In genomic region chr10:98168766-98169165, GRCh38 we compare ENCODE assay signal across 29 cellular contexts. TPM values are rescaled to one million over a fixed set of nuclear protein-coding genes. Genes with fewer than 3 reads are reported as not detected.
DNase-seq lines count a peak whose midpoint lies in the region; ATAC-seq and TF ChIP-seq lines count a peak whose summit lies in the region.
"Had no signal": no experiment of that assay in that cellular context is flagged by ENCODE, and none has a peak within 500 bp of the region (broad histone marks: within the 10 kb centered on the region; RNA-seq: fewer than 3 reads in every experiment).

No MANE protein-coding gene starts in this region.

- peaks cover 49% of the 10 kb centered on the region for H3K36me3 ChIP-seq in BLaER1
- H3K36me3 ChIP-seq in HUES64 (ENCODE audit: insufficient read depth, low read length) = peaks cover 24% of the 10 kb centered on the region
- H3K36me3 ChIP-seq in spleen = peaks cover 0 to 86% (median 21%) of the 10 kb centered on the region in 6 donors
- H3K36me3 ChIP-seq: breast epithelium had no signal

- H3K27me3 ChIP-seq in BLaER1 (no peaks in the 10 kb centered on the region), HUES64 (ENCODE audit: insufficient read depth, low read length) (no peaks in the 10 kb centered on the region), spleen (replicated peaks in 1 of 7) (no peaks in the 10 kb centered on the region)
- H3K27me3 ChIP-seq: breast epithelium had no signal

- H3K27me3 Mint-ChIP-seq in activated B cell treated with CpG ODN at 0.5 μM for 24 hours = no peaks in the 10 kb centered on the region
- no peaks in the 10 kb centered on the region for H3K27me3 Mint-ChIP-seq in memory B cell
- H3K27me3 Mint-ChIP-seq in endothelial cell (ENCODE audit: unreplicated experiment) = no peaks in the 10 kb centered on the region
- H3K27me3 Mint-ChIP-seq: activated CD4-positive, alpha-beta T cell treated with anti-CD3 and anti-CD28 coated beads for 36 hours; activated naive CD4-positive, alpha-beta T cell treated with anti-CD3 and anti-CD28 coated beads, Interleukin-2, amount 50 U/mL, for 24 hours; IgD-negative memory B cell; stimulated activated naive CD8-positive, alpha-beta T cell treated with anti-CD3 and anti-CD28 coated beads, Interleukin-15, Interleukin-2, amounts not matched to agents 100 ng/mL and 50 ng/mL, for 24 hours had no signal

- H3K4me3 ChIP-seq in BLaER1 = peak overlapping the region; percentile 43; the same call in 1 of the 2 replicates
- peak overlapping the region; percentile 10; the same call in 1 of the 2 replicates for H3K4me3 ChIP-seq in HUES64 (ENCODE audit: low read length)
- H3K4me3 ChIP-seq in spleen = no peak overlapping the region
- H3K4me3 ChIP-seq: A549, breast epithelium, left ventricle myocardium inferior, SK-N-MC, thoracic aorta had no signal

- H3K4me1 ChIP-seq in BLaER1 (peaks cover 96% of the 10 kb centered on the region), HUES64 (ENCODE audit: insufficient read depth, low read length) (peaks cover 51% of the 10 kb centered on the region), spleen (peaks cover 3 to 43% (median 27%) of the 10 kb centered on the region in 6 donors)
- H3K4me1 ChIP-seq: A549 had no signal

- DNase-seq in activated B cell treated with CpG ODN at 0.5 μM for 24 hours (no peak), memory B cell (ENCODE audit: low spot score in 2 of 2) (no peak), endothelial cell (ENCODE audit: low spot score) (no peak), spleen (no peak)
- DNase-seq: activated CD4-positive, alpha-beta T cell treated with anti-CD3 and anti-CD28 coated beads for 36 hours; activated T-cell treated with anti-CD3 and anti-CD28 coated beads for 4 hours; anterior cingulate cortex; DMS 273 treated with DMSO at 0.1 percent for 48 hours; EL; islet precursor cell; left ventricle myocardium inferior; NCI-H1048; NCI-H187; NCI-H510A treated with DMSO at 0.1 percent for 48 hours; PC-3; right cardiac atrium; stimulated activated CD4-positive, alpha-beta T cell treated with anti-CD3 and anti-CD28 coated beads, Interleukin-2, amount 100 ng/mL, for 24 hours had no signal

- TF ChIP-seq CTCF in activated B cell treated with CpG ODN at 0.5 μM for 24 hours (IDR thresholded peaks at IDR 0.05) (no peak), endothelial cell (IDR thresholded peaks at IDR 0.05; ENCODE audit: unreplicated experiment) (no peak), spleen (IDR thresholded peaks at IDR 0.05 in 8 of 11, conservative IDR thresholded peaks at IDR 0.05 in 3 of 11) (no peak)

- intact Hi-C loops in activated B cell treated with CpG ODN at 0.5 μM for 24 hours (cut with micrococcal nuclease) = loop anchor here (2.0 kb wide), 1 partner anchor 34 kb away; the partner anchor contains the start of gene R3HCC1L
- intact Hi-C loops in spleen (cut with DNase I; ENCODE audit: low total_unique reads) = loop anchor here (10.0 kb wide), 1 partner anchor 146 kb away; no protein-coding TSS in a partner anchor

- H3K9me3 ChIP-seq in BLaER1 (no peaks in the 10 kb centered on the region; the same call in 1 of the 2 replicates), HUES64 (ENCODE audit: insufficient read depth, low read depth, low read length) (no peaks in the 10 kb centered on the region), spleen (no peaks in the 10 kb centered on the region)
- H3K9me3 ChIP-seq: A549, breast epithelium, left ventricle myocardium inferior, thoracic aorta had no signal

- H3K36me3 Mint-ChIP-seq in activated B cell treated with CpG ODN at 0.5 μM for 24 hours (ENCODE audit: low read depth) = peaks cover 48% of the 10 kb centered on the region
- peaks cover 31% of the 10 kb centered on the region for H3K36me3 Mint-ChIP-seq in memory B cell
- H3K36me3 Mint-ChIP-seq in endothelial cell (ENCODE audit: low read depth, unreplicated experiment) = peaks cover 5% of the 10 kb centered on the region

- peak overlapping the region; percentile 72 for H3K4me2 ChIP-seq in BLaER1
- H3K4me2 ChIP-seq: A549 had no signal

- 76% methylated on average over 3 of the region's 3 CpGs for WGBS in HUES64
- WGBS in spleen, 5 donors = 70 to 80% (median 77%) methylated on average over 3 of the region's 3 CpGs

- no peaks in the 10 kb centered on the region for H4K20me1 ChIP-seq in BLaER1

- peak overlapping the region; percentile 37 for H3K4me3 Mint-ChIP-seq in activated B cell treated with CpG ODN at 0.5 μM for 24 hours
- H3K4me3 Mint-ChIP-seq in memory B cell = peak overlapping the region; percentile 50
- no peak overlapping the region for H3K4me3 Mint-ChIP-seq in endothelial cell (ENCODE audit: unreplicated experiment)
- H3K4me3 Mint-ChIP-seq: activated CD4-positive, alpha-beta T cell treated with anti-CD3 and anti-CD28 coated beads for 36 hours; activated naive CD4-positive, alpha-beta T cell treated with anti-CD3 and anti-CD28 coated beads, Interleukin-2, amount 50 U/mL, for 24 hours; stimulated activated naive CD8-positive, alpha-beta T cell treated with anti-CD3 and anti-CD28 coated beads, Interleukin-15, Interleukin-2, amounts not matched to agents 100 ng/mL and 50 ng/mL, for 24 hours had no signal

- H3K9ac ChIP-seq in BLaER1 (peak overlapping the region; percentile 60; the same call in 1 of the 2 replicates), HUES64 (ENCODE audit: low read depth, low read length) (peak overlapping the region; percentile 21; the same call in 1 of the 2 replicates)

- TF ChIP-seq POLR2A in spleen (IDR thresholded peaks at IDR 0.05) = no peak

- H3K9me3 Mint-ChIP-seq in activated B cell treated with CpG ODN at 0.5 μM for 24 hours (no peaks in the 10 kb centered on the region), memory B cell (no peaks in the 10 kb centered on the region), endothelial cell (ENCODE audit: unreplicated experiment) (no peaks in the 10 kb centered on the region)
- H3K9me3 Mint-ChIP-seq: activated naive CD4-positive, alpha-beta T cell treated with anti-CD3 and anti-CD28 coated beads, Interleukin-2, amount 50 U/mL, for 24 hours; IgD-negative memory B cell; stimulated activated naive CD8-positive, alpha-beta T cell treated with anti-CD3 and anti-CD28 coated beads, Interleukin-15, Interleukin-2, amounts not matched to agents 100 ng/mL and 50 ng/mL, for 24 hours had no signal

- H3K4me1 Mint-ChIP-seq in activated B cell treated with CpG ODN at 0.5 μM for 24 hours = peaks cover 39% of the 10 kb centered on the region
- H3K4me1 Mint-ChIP-seq in memory B cell = peaks cover 26% of the 10 kb centered on the region
- H3K4me1 Mint-ChIP-seq in endothelial cell (ENCODE audit: unreplicated experiment) = peaks cover 4% of the 10 kb centered on the region

- H3K27ac Mint-ChIP-seq in activated B cell treated with CpG ODN at 0.5 μM for 24 hours (peak overlapping the region; percentile 19), memory B cell (no peak overlapping the region), endothelial cell (ENCODE audit: unreplicated experiment) (no peak overlapping the region)
- H3K27ac Mint-ChIP-seq: activated CD4-positive, alpha-beta T cell treated with anti-CD3 and anti-CD28 coated beads for 36 hours; activated naive CD4-positive, alpha-beta T cell treated with anti-CD3 and anti-CD28 coated beads, Interleukin-2, amount 50 U/mL, for 24 hours; IgD-negative memory B cell; stimulated activated naive CD8-positive, alpha-beta T cell treated with anti-CD3 and anti-CD28 coated beads, Interleukin-15, Interleukin-2, amounts not matched to agents 100 ng/mL and 50 ng/mL, for 24 hours had no signal

- CTCF ChIA-PET in activated B cell treated with CpG ODN at 0.5 μM for 24 hours (lab: Charles Lee) = interaction anchor here (0.9 to 1.4 kb wide), 2 partner anchors 141 to 254 kb away, joined by 3 to 4 read pairs; no protein-coding TSS in a partner anchor

- POLR2A ChIA-PET in activated B cell treated with CpG ODN at 0.5 μM for 24 hours (lab: Charles Lee) = interaction anchor here (1.0 kb wide), 1 partner anchor 34 kb away, joined by 5 read pairs; the partner anchor contains the start of gene R3HCC1L

- peak overlapping the region; percentile 89 for H3K27ac ChIP-seq in BLaER1
- H3K27ac ChIP-seq in HUES64 (ENCODE audit: low read depth, low read length) = peak overlapping the region; percentile 51
- H3K27ac ChIP-seq in spleen = no peak overlapping the region
- H3K27ac ChIP-seq: A549, breast epithelium, left ventricle myocardium inferior, SK-N-MC, thoracic aorta had no signal

- ATAC-seq in activated B cell treated with CpG ODN at 0.5 μM for 24 hours (ENCODE audit: low read depth) (no peak), memory B cell (ENCODE audit: low read depth) (peak; percentile 60), HG02884 (IDR thresholded peaks at IDR 0.05; ENCODE audit: unreplicated experiment) (no peak), GM18511 (IDR thresholded peaks at IDR 0.05; ENCODE audit: unreplicated experiment) (no peak)
- ATAC-seq: A549; activated CD4-positive, alpha-beta T cell treated with anti-CD3 and anti-CD28 coated beads for 36 hours; HCT116; right cardiac atrium had no signal

RNA-seq across cellular contexts. Expression of gene R3HCC1L, which starts 34.3 kb away (rescaled TPM):
- 14.8 TPM for polyA plus RNA-seq in HUES64 (2013, experiment 1 of 2)
- 17.9 TPM for polyA plus RNA-seq in HUES64 (2013, experiment 2 of 2)
- total RNA-seq in activated B cell treated with CpG ODN at 0.5 μM for 24 hours = 24.4 and 24.9 TPM in 2 replicates
- 21.3 TPM for total RNA-seq in endothelial cell (ENCODE audit: unreplicated experiment)
- 10 to 100 TPM; 17.5 to 21.2 (median 18.7) TPM for total RNA-seq in spleen
- polyA plus RNA-seq in spleen = 10 to 100 TPM in 1 of 3 donors, 1 to 10 TPM in 2; 9.0 to 11.3 (median 9.8) TPM

Comparison
In these comparisons a context has a peak if more than half of its experiments do, and no peak if none do; other contexts are left out.
1. H3K27ac ChIP-seq: peak in BLaER1 (single experiment) and HUES64 (single experiment); none in spleen (0 of 8).
2. H3K4me3 ChIP-seq: peak in BLaER1 (single experiment) and HUES64 (single experiment); none in spleen (0 of 8).